In genomic region chr22:36295247-36295646, GRCh38 we compare ENCODE assay signal across 1 cellular context.
TF ChIP-seq lines count a peak whose summit lies in the region.

No MANE protein-coding gene starts in this region.

TF ChIP-seq in endothelial cell of umbilical vein, 7 proteins besides CTCF, POLR2A, EP300 and RAD21:
- no peak for TF ChIP-seq MYC (IDR thresholded peaks at IDR 0.05; ENCODE audit: low read depth, low read length)
- TF ChIP-seq POLR2AphosphoS5 (IDR thresholded peaks at IDR 0.05; ENCODE audit: insufficient read depth, low read depth, low read length), result peak; percentile 10
